21 cellular contexts compared by ENCODE assay signal in the genomic region with DNA sequence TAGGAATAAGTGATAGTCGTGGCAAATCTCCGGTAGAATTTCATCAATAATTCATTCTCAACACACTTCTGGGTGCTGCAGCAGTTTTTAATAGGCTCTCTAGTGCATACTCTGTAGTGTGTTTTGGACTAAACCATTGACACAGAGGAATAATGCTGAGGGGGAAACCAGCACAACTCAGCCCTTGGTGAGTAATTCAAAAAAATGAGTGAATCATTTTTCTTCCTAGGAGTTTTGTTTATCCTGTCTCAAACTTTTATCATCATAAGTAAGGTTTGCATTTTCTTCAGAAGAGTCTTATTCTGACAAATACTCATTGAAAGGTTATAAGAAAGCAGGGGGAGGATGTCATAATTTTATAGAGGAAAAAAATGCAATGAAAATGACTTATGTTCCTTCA.
A peak's percentile ranks its signal among the peaks of the same experiment; 100 is the strongest.
DNase-seq lines count a peak whose midpoint lies in the region; FAIRE-seq and TF ChIP-seq lines count a peak whose summit lies in the region.
"Had no signal": no experiment of that assay in that cellular context is flagged by ENCODE, and none has a peak within 500 bp of the region (broad histone marks: within the 10 kb centered on the region; RNA-seq: fewer than 3 reads in every experiment).

No MANE protein-coding gene starts in this region.

- H3K36me3 Mint-ChIP-seq in CD8-positive, alpha-beta memory T cell, result no peaks in the 10 kb centered on the region
- H3K36me3 Mint-ChIP-seq: activated naive CD4-positive, alpha-beta T cell treated with anti-CD3 and anti-CD28 coated beads, Interleukin-2, amount 50 U/mL, for 72 hours; stimulated activated memory B cell treated with anti-CD40 and anti-IgM and Interleukin-4, amounts not matched to agents 10 μg/mL and 1 μg/mL and 100 μg/mL, for 72 hours had no signal

- no peak for TF ChIP-seq POLR2A in GM12892 (IDR thresholded peaks at IDR 0.05; ENCODE audit: low read depth, low read length)

- H3K27me3 Mint-ChIP-seq in CD8-positive, alpha-beta memory T cell, result peaks cover 0 to 1% of the 10 kb centered on the region in 2 donors
- H3K27me3 Mint-ChIP-seq: stimulated activated memory B cell treated with anti-CD40 and anti-IgM and Interleukin-4, amounts not matched to agents 10 μg/mL and 1 μg/mL and 100 μg/mL, for 72 hours had no signal

- no peaks in the 10 kb centered on the region for H3K4me1 ChIP-seq in CD8-positive, alpha-beta memory T cell (ENCODE audit: insufficient read depth, low read length)
- H3K4me1 ChIP-seq: left ventricle myocardium inferior, right atrium auricular region had no signal

- intact Hi-C loops in posterior vena cava (cut with DNase I), result no loop called here

- FAIRE-seq in GM12892 (lab: Jason Lieb, UNC), result no peak
- FAIRE-seq: RCC 7860 had no signal

- POLR2A ChIA-PET in CD8-positive, alpha-beta memory T cell (lab: Charles Lee), result no interaction called here

- no peaks in the 10 kb centered on the region for H3K27me3 ChIP-seq in CD8-positive, alpha-beta memory T cell (ENCODE audit: insufficient read depth, low read length, poor library complexity, severe bottlenecking)
- H3K27me3 ChIP-seq: brain microvascular endothelial cell, right atrium auricular region had no signal

- H3K9me3 Mint-ChIP-seq in CD8-positive, alpha-beta memory T cell, result peaks cover 6 to 30% (median 11%) of the 10 kb centered on the region in 5 donors

- H3K4me3 ChIP-seq in fibroblast of mammary gland (ENCODE audit: control insufficient read depth, low read depth, low read length) (no peak overlapping the region), skeletal muscle cell (ENCODE audit: low read depth, low read length) (no peak overlapping the region)
- H3K4me3 ChIP-seq in CD8-positive, alpha-beta memory T cell (ENCODE audit: low read length), result no peak overlapping the region
- H3K4me3 ChIP-seq: left ventricle myocardium inferior, right atrium auricular region had no signal

- no peak overlapping the region for H3K27ac Mint-ChIP-seq in CD8-positive, alpha-beta memory T cell
- H3K27ac Mint-ChIP-seq: activated naive CD4-positive, alpha-beta T cell treated with anti-CD3 and anti-CD28 coated beads, Interleukin-2, amount 50 U/mL, for 72 hours; activated T-helper 1 cell treated with anti-CD3 and anti-CD28 coated beads, Interleukin-12 subunit alpha, Interleukin-12 subunit beta, Interleukin-2, Interleukin-4 antibody, amounts not matched to agents 30 ng/mL and 10 ng/mL and 1 ng/mL, durations not matched to agents 14 hours and 24 hours and 36 hours; stimulated activated memory B cell treated with anti-CD40 and anti-IgM and Interleukin-4, amounts not matched to agents 10 μg/mL and 1 μg/mL and 100 μg/mL, for 72 hours had no signal

- DNase-seq in GM04504 (ENCODE audit: low read depth) (peak; percentile 0), RKO (ENCODE audit: low spot score) (peak; percentile 61), fibroblast of mammary gland (ENCODE audit: low read depth) (peak; percentile 35), skeletal muscle cell (ENCODE audit: low read depth) (peak; percentile 12), posterior vena cava (ENCODE audit: low spot score) (no peak), GM12892 (ENCODE audit: insufficient read length) (no peak)
- DNase-seq in CD8-positive, alpha-beta memory T cell, result no peak
- DNase-seq: activated CD4-positive, alpha-beta T cell treated with anti-CD3 and anti-CD28 coated beads for 4 hours; brain microvascular endothelial cell; glutamatergic neuron; GOT3; IMR-90; left ventricle myocardium inferior; NCI-H187 treated with DMSO at 0.1 percent for 48 hours; NCI-H446 treated with DMSO at 0.1 percent for 48 hours; NK-92 treated with Interleukin-12 subunit alpha and Interleukin-12 subunit beta, amount 100 ng/mL, for 24 hours had no signal

- H3K4me3 Mint-ChIP-seq in CD8-positive, alpha-beta memory T cell, result no peak overlapping the region
- H3K4me3 Mint-ChIP-seq: activated T-helper 1 cell treated with anti-CD3 and anti-CD28 coated beads, Interleukin-12 subunit alpha, Interleukin-12 subunit beta, Interleukin-2, Interleukin-4 antibody, amounts not matched to agents 30 ng/mL and 10 ng/mL and 1 ng/mL, durations not matched to agents 14 hours and 24 hours and 36 hours; stimulated activated memory B cell treated with anti-CD40 and anti-IgM and Interleukin-4, amounts not matched to agents 10 μg/mL and 1 μg/mL and 100 μg/mL, for 72 hours had no signal

- no peak for TF ChIP-seq CTCF in fibroblast of mammary gland (conservative IDR thresholded peaks at IDR 0.05; ENCODE audit: control insufficient read depth, insufficient read depth, low read depth, low read length)

- H3K36me3 ChIP-seq in CD8-positive, alpha-beta memory T cell (ENCODE audit: insufficient read depth, low read length), result no peaks in the 10 kb centered on the region
- H3K36me3 ChIP-seq: brain microvascular endothelial cell, left ventricle myocardium inferior, right atrium auricular region had no signal

- H3K27ac ChIP-seq in CD8-positive, alpha-beta memory T cell (ENCODE audit: low read depth, low read length), result no peak overlapping the region
- H3K27ac ChIP-seq: brain microvascular endothelial cell, left ventricle myocardium inferior, right atrium auricular region had no signal

- CTCF ChIA-PET in CD8-positive, alpha-beta memory T cell (lab: Charles Lee), result no interaction called here

- H3K4me1 Mint-ChIP-seq in CD8-positive, alpha-beta memory T cell, result no peaks in the 10 kb centered on the region
- H3K4me1 Mint-ChIP-seq: stimulated activated memory B cell treated with anti-CD40 and anti-IgM and Interleukin-4, amounts not matched to agents 10 μg/mL and 1 μg/mL and 100 μg/mL, for 72 hours had no signal

- H3K9me3 ChIP-seq in CD8-positive, alpha-beta memory T cell (ENCODE audit: low read length), result no peaks in the 10 kb centered on the region
- H3K9me3 ChIP-seq: left ventricle myocardium inferior, right atrium auricular region had no signal

Comparison
In these comparisons a context has a peak if more than half of its experiments do, and no peak if none do; other contexts are left out.
1. DNase-seq: peak in GM04504 (single experiment), RKO (single experiment), fibroblast of mammary gland (single experiment) and skeletal muscle cell (single experiment); none in CD8-positive, alpha-beta memory T cell (0 of 5), posterior vena cava (single experiment) and GM12892 (single experiment).